ENCODE assay signal across 12 cellular contexts in genomic region chr2:71458413-71459083, GRCh38. TPM values are rescaled to one million over a fixed set of nuclear protein-coding genes. Genes with fewer than 3 reads are reported as not detected.
DNase-seq lines count a peak whose midpoint lies in the region; ATAC-seq, FAIRE-seq and TF ChIP-seq lines count a peak whose summit lies in the region.
"Had no signal": no experiment of that assay in that cellular context is flagged by ENCODE, and none has a peak within 500 bp of the region (broad histone marks: within the 10 kb centered on the region; RNA-seq: fewer than 3 reads in every experiment).

No MANE protein-coding gene starts in this region.

- H3K36me3 Mint-ChIP-seq in neural crest cell (ENCODE audit: low read depth): no peaks in the 10 kb centered on the region

- no peak for DNase-seq in DND-41
- peak; percentile 53 for DNase-seq in RCC 7860 (ENCODE audit: low spot score)
- DNase-seq in fibroblast of peridontal ligament (ENCODE audit: extremely low read depth): peak; percentile 58
- no peak for DNase-seq in neural crest cell (ENCODE audit: low read depth, low spot score)
- DNase-seq in ovary: no peak
- DNase-seq in RPMI8226: no peak
- DNase-seq in KG1 (lab: John Stamatoyannopoulos, UW): no peak
- DNase-seq in NCI-H510A treated with DMSO at 0.1 percent for 48 hours (lab: John Stamatoyannopoulos, UW): no peak
- DNase-seq: BE2C, NCI-H526 treated with DMSO at 0.1 percent for 48 hours had no signal

- H3K36me3 ChIP-seq in DND-41 (ENCODE audit: insufficient read depth, low read length): no peaks in the 10 kb centered on the region
- no peaks in the 10 kb centered on the region for H3K36me3 ChIP-seq in ovary
- H3K36me3 ChIP-seq: BE2C had no signal

- H3K27me3 ChIP-seq in DND-41 (ENCODE audit: insufficient read depth, low read length, poor library complexity) (no peaks in the 10 kb centered on the region), ovary (no peaks in the 10 kb centered on the region)
- H3K27me3 ChIP-seq: BE2C had no signal

- peak overlapping the region; percentile 16 for H3K27ac Mint-ChIP-seq in neural crest cell (ENCODE audit: unreplicated experiment)
- H3K27ac Mint-ChIP-seq: T-helper 2 cell treated with Interferon-gamma antibody and Interleukin-4, amounts not matched to agents 5 μg/mL and 100 μg/mL, for 36 hours had no signal

- H3K4me1 ChIP-seq in DND-41 (ENCODE audit: insufficient read depth, low read length): no peaks in the 10 kb centered on the region
- no peaks in the 10 kb centered on the region for H3K4me1 ChIP-seq in ovary (ENCODE audit: insufficient read depth)
- H3K4me1 ChIP-seq: BE2C had no signal

- peak; percentile 77 for FAIRE-seq in RCC 7860 (lab: Jason Lieb, UNC)

- H3K4me2 ChIP-seq in DND-41 (ENCODE audit: insufficient read depth, low read length): no peak overlapping the region

- H3K9me3 Mint-ChIP-seq in neural crest cell: no peaks in the 10 kb centered on the region
- H3K9me3 Mint-ChIP-seq: central memory CD8-positive, alpha-beta T cell; T-helper 2 cell treated with Interferon-gamma antibody and Interleukin-4, amounts not matched to agents 5 μg/mL and 100 μg/mL, for 36 hours had no signal

- no peak overlapping the region for H3K9ac ChIP-seq in DND-41 (ENCODE audit: low read depth, low read length)

- H3K4me3 Mint-ChIP-seq in neural crest cell: no peak overlapping the region
- H3K4me3 Mint-ChIP-seq: central memory CD8-positive, alpha-beta T cell; T-helper 2 cell treated with Interferon-gamma antibody and Interleukin-4, amounts not matched to agents 5 μg/mL and 100 μg/mL, for 36 hours had no signal

- WGBS in ovary, 3 donors: 76 to 81% (median 76%) methylated on average over 7 of the region's 7 CpGs

- no peak for TF ChIP-seq POLR2A in ovary (IDR thresholded peaks at IDR 0.05)

- no peak overlapping the region for H3K4me3 ChIP-seq in DND-41 (ENCODE audit: low read depth in 1 of 2, low read length in 2 of 2)
- H3K4me3 ChIP-seq in ovary: no peak overlapping the region

- peaks cover 42% of the 10 kb centered on the region for H3K27me3 Mint-ChIP-seq in neural crest cell (ENCODE audit: low read depth)

- no peak for TF ChIP-seq EP300 in ovary (IDR thresholded peaks at IDR 0.05)

- no peaks in the 10 kb centered on the region for H4K20me1 ChIP-seq in DND-41 (ENCODE audit: insufficient read depth, low read length)

- intact Hi-C loops in ovary (cut with DNase I): no loop called here

- ATAC-seq in DND-41 (ENCODE audit: insufficient read depth, low read depth): peak; percentile 53; the same call in 2 of the 3 replicates

- H2AFZ ChIP-seq in DND-41 (ENCODE audit: low read depth, low read length): no peak overlapping the region

- no peaks in the 10 kb centered on the region for H3K79me2 ChIP-seq in DND-41 (ENCODE audit: insufficient read depth, low read length)

- H3K27ac ChIP-seq in DND-41 (ENCODE audit: low read length): no peak overlapping the region
- no peak overlapping the region for H3K27ac ChIP-seq in ovary

- H3K9me3 ChIP-seq in DND-41 (ENCODE audit: insufficient read depth, low read length, severe bottlenecking) (peaks cover 18% of the 10 kb centered on the region), ovary (no peaks in the 10 kb centered on the region)
- H3K9me3 ChIP-seq: BE2C had no signal

- peaks cover 31% of the 10 kb centered on the region for H3K4me1 Mint-ChIP-seq in neural crest cell

- TF ChIP-seq CTCF in DND-41 (IDR thresholded peaks at IDR 0.05; ENCODE audit: borderline replicate concordance, extremely low read depth, low read length, poor library complexity, severe bottlenecking) (no peak), neural crest cell (conservative IDR thresholded peaks at IDR 0.05) (no peak), ovary (IDR thresholded peaks at IDR 0.05) (no peak)

RNA-seq across cellular contexts. Expression of gene DYSF, which starts 5.2 kb away (rescaled TPM):
- total RNA-seq in neural crest cell (2.2 and 2.4 TPM in 2 replicates), ovary (10 to 100 TPM in 1 of 7 donors, 1 to 10 TPM in 6; 2.3 to 16.5 (median 4.4) TPM)
- 10 to 100 TPM in 1 of 2 donors, 1 to 10 TPM in 1; 8.6 to 12.3 TPM for polyA plus RNA-seq in ovary

Comparison
In these comparisons a context has a peak if more than half of its experiments do, and no peak if none do; other contexts are left out.
1. DNase-seq: peak in RCC 7860 (single experiment) and fibroblast of peridontal ligament (single experiment); none in DND-41 (single experiment), neural crest cell (single experiment), ovary (0 of 5), RPMI8226 (single experiment), KG1 (single experiment) and NCI-H510A treated with DMSO at 0.1 percent for 48 hours (single experiment).